Comparison of ENCODE assay signal across 4 cellular contexts in genomic region chr15:27676647-27677046, GRCh38.
"Had no signal": no experiment of that assay in that cellular context is flagged by ENCODE, and none has a peak within 500 bp of the region (broad histone marks: within the 10 kb centered on the region; RNA-seq: fewer than 3 reads in every experiment).

No MANE protein-coding gene starts in this region.

- H3K4me2 ChIP-seq: GM23338 had no signal

- H3K4me3 ChIP-seq: GM23338 had no signal

- ATAC-seq: GM23338 had no signal

- DNase-seq: H9, HCEC 1CT, IMR-90 had no signal

- H2AFZ ChIP-seq: GM23338 had no signal

- H3K27ac Mint-ChIP-seq: GM23338, H9 had no signal

- H3K9me3 Mint-ChIP-seq: H9 had no signal

- H3K4me3 Mint-ChIP-seq: GM23338, H9 had no signal
